In the genomic region with DNA sequence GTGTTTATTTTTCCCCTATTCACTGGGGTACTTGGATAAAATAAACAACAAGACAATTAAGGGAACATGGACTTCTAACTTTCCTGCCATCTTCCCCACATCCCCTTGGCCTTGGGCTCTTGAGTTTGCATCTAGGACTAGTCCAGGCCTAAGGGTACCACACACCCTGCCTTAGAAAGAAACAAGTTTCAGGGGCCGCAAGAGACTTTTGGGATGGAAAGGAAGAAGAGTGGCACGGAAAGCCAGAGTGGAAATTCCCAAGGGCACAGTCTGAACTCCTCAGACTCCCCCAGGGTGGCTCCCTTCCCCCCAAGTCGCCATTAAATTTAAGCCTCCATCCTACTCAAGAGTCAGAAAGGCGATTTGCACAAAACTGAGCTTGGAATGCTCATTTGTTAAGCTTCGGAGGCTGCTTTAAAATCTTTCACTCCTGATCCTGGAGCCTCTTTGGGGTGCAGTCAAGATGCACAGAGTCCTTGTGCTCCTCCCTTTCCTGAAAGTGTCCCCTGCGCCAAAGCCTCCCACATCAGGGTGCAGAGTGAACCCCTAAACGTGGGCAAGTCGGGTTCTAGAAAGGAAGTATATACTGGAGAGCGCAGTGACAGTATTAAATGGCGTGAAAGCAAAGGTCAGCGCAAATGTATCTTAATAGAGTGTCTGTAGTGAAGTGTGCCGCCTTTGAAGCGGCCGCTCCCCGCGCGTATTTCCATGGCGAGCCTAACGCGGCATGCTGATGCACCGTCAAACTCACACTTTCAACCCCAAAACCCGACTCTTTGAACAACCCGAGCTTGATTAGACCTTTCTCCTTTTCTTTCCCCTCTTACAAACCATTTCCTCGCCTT, we compare ENCODE assay signal across 33 cellular contexts. TPM values are rescaled to one million over a fixed set of nuclear protein-coding genes. Genes with fewer than 3 reads are reported as not detected.
DNase-seq lines count a peak whose midpoint lies in the region; ATAC-seq, FAIRE-seq and TF ChIP-seq lines count a peak whose summit lies in the region.
"Had no signal": no experiment of that assay in that cellular context is flagged by ENCODE, and none has a peak within 500 bp of the region (broad histone marks: within the 10 kb centered on the region; RNA-seq: fewer than 3 reads in every experiment).

No MANE protein-coding gene starts in this region.

- H3K36me3 Mint-ChIP-seq in astrocyte (ENCODE audit: low read depth, unreplicated experiment) (no peaks in the 10 kb centered on the region), neural crest cell (ENCODE audit: low read depth) (peaks cover 4% of the 10 kb centered on the region)

- H3K9ac ChIP-seq in astrocyte (ENCODE audit: low read length), result peak overlapping the region; percentile 4
- H3K9ac ChIP-seq: GM23248 had no signal

- H3K27ac ChIP-seq in astrocyte (ENCODE audit: low read depth, low read length), result no peak overlapping the region
- H3K27ac ChIP-seq in ectodermal cell (ENCODE audit: insufficient read depth, low read depth, low read length, poor library complexity, severe bottlenecking), result peak overlapping the region; percentile 90
- H3K27ac ChIP-seq: 22Rv1, body of pancreas, GM23248, left ventricle myocardium inferior, Peyer's patch, skin epidermis, thoracic aorta, vagina had no signal

- H3K4me1 ChIP-seq in astrocyte (ENCODE audit: insufficient read depth, low read length) (peaks cover 4% of the 10 kb centered on the region), ectodermal cell (ENCODE audit: control insufficient read depth, insufficient read depth, low read length) (peaks cover 71% of the 10 kb centered on the region)
- H3K4me1 ChIP-seq: Peyer's patch had no signal

- H3K9me3 ChIP-seq in astrocyte (ENCODE audit: insufficient read depth, low read depth, low read length) (peaks cover 12% of the 10 kb centered on the region), ectodermal cell (ENCODE audit: control insufficient read depth, low read length) (no peaks in the 10 kb centered on the region)
- H3K9me3 ChIP-seq: body of pancreas, left ventricle myocardium inferior, thoracic aorta, vagina had no signal

- TF ChIP-seq CTCF in astrocyte (IDR thresholded peaks at IDR 0.05; ENCODE audit: insufficient read depth, low read depth, low read length) (no peak), neural crest cell (conservative IDR thresholded peaks at IDR 0.05) (no peak)

- H3K27ac Mint-ChIP-seq in astrocyte (ENCODE audit: unreplicated experiment) (no peak overlapping the region), neural crest cell (ENCODE audit: unreplicated experiment) (peak overlapping the region; percentile 57)
- H3K27ac Mint-ChIP-seq: activated B cell treated with CpG ODN at 0.5 μM for 24 hours; activated naive CD8-positive, alpha-beta T cell treated with anti-CD3 and anti-CD28 coated beads for 36 hours; CD14-positive monocyte; stimulated activated naive CD8-positive, alpha-beta T cell treated with anti-CD3 and anti-CD28 coated beads, Interleukin-15, Interleukin-2, amounts not matched to agents 100 ng/mL and 50 ng/mL, for 24 hours had no signal

- no peak for ATAC-seq in HG03095 (IDR thresholded peaks at IDR 0.05; ENCODE audit: unreplicated experiment)
- no peak for ATAC-seq in HG03097 (IDR thresholded peaks at IDR 0.05; ENCODE audit: low FRiP score, unreplicated experiment)
- ATAC-seq: body of pancreas had no signal

- H3K4me2 ChIP-seq in astrocyte (ENCODE audit: low read length), result peak overlapping the region; percentile 71

- WGBS in ectodermal cell, 2 experiments, result 1 to 2% methylated on average over 24 of the region's 24 CpGs

- H3K4me1 Mint-ChIP-seq in astrocyte (ENCODE audit: low read depth, unreplicated experiment), result no peaks in the 10 kb centered on the region
- H3K4me1 Mint-ChIP-seq in neural crest cell, result peaks cover 81% of the 10 kb centered on the region
- H3K4me1 Mint-ChIP-seq: activated B cell treated with CpG ODN at 0.5 μM for 24 hours; activated naive CD8-positive, alpha-beta T cell treated with anti-CD3 and anti-CD28 coated beads for 36 hours; CD14-positive monocyte had no signal

- H3K36me3 ChIP-seq in astrocyte (ENCODE audit: insufficient read depth, low read length) (no peaks in the 10 kb centered on the region), ectodermal cell (ENCODE audit: control insufficient read depth, insufficient read depth, low read length) (no peaks in the 10 kb centered on the region)
- H3K36me3 ChIP-seq: left ventricle myocardium inferior, Peyer's patch, thoracic aorta, vagina had no signal

- H3K4me3 Mint-ChIP-seq in astrocyte (ENCODE audit: unreplicated experiment) (no peak overlapping the region), neural crest cell (peak overlapping the region; percentile 84)
- H3K4me3 Mint-ChIP-seq: activated B cell treated with CpG ODN at 0.5 μM for 24 hours; activated naive CD8-positive, alpha-beta T cell treated with anti-CD3 and anti-CD28 coated beads for 36 hours; stimulated activated naive CD8-positive, alpha-beta T cell treated with anti-CD3 and anti-CD28 coated beads, Interleukin-15, Interleukin-2, amounts not matched to agents 100 ng/mL and 50 ng/mL, for 24 hours had no signal

- DNase-seq in DMS53 (lab: John Stamatoyannopoulos, UW) (peak; percentile 25), DMS53 treated with DMSO at 0.1 percent for 48 hours (lab: John Stamatoyannopoulos, UW; ENCODE audit: unreplicated experiment) (no peak), astrocyte (ENCODE audit: low read depth) (no peak), neural crest cell (ENCODE audit: low read depth, low spot score) (no peak), iPS-NIHi7 (ENCODE audit: extremely low spot score) (no peak)
- DNase-seq: activated B cell treated with CpG ODN at 0.5 μM for 24 hours; activated CD4-positive, alpha-beta T cell treated with anti-CD3 and anti-CD28 coated beads, Interleukin-2, amount 50 U/mL, for 48 hours; activated CD8-positive, alpha-beta memory T cell treated with anti-CD3 and anti-CD28 coated beads, Interleukin-2, amount 50 U/mL, for 48 hours; activated naive CD8-positive, alpha-beta T cell treated with anti-CD3 and anti-CD28 coated beads for 36 hours; body of pancreas; GM23248; hypothalamus; IMR-90; left ventricle myocardium inferior; mesendoderm; NCI-H1048; NCI-H1694 treated with DMSO at 0.1 percent for 48 hours; NCI-H526; Peyer's patch; SIG-M5; SW 1271 had no signal

- FAIRE-seq in astrocyte (lab: Jason Lieb, UNC), result no peak
- FAIRE-seq: colon, islet of Langerhans had no signal

- peak overlapping the region; percentile 26 for H2AFZ ChIP-seq in astrocyte (ENCODE audit: low read depth, low read length)
- H2AFZ ChIP-seq: GM23248 had no signal

- H3K79me2 ChIP-seq in astrocyte (ENCODE audit: insufficient read depth, low read length), result no peaks in the 10 kb centered on the region

- H3K9me3 Mint-ChIP-seq in astrocyte (ENCODE audit: unreplicated experiment) (peaks cover 24% of the 10 kb centered on the region), neural crest cell (no peaks in the 10 kb centered on the region)
- H3K9me3 Mint-ChIP-seq: activated B cell treated with CpG ODN at 0.5 μM for 24 hours; stimulated activated naive CD8-positive, alpha-beta T cell treated with anti-CD3 and anti-CD28 coated beads, Interleukin-15, Interleukin-2, amounts not matched to agents 100 ng/mL and 50 ng/mL, for 24 hours had no signal

- peak overlapping the region; percentile 12 for H3K4me3 ChIP-seq in astrocyte (ENCODE audit: insufficient read depth, low read depth, low read length)
- H3K4me3 ChIP-seq in ectodermal cell (ENCODE audit: insufficient read depth, low read depth, low read length), result peak overlapping the region; percentile 12
- H3K4me3 ChIP-seq: body of pancreas, GM23248, left ventricle myocardium inferior, Peyer's patch, skin epidermis, thoracic aorta, vagina had no signal

- peaks cover 72% of the 10 kb centered on the region for H3K27me3 ChIP-seq in astrocyte (ENCODE audit: insufficient read depth, low read length)
- peaks cover 100% of the 10 kb centered on the region for H3K27me3 ChIP-seq in ectodermal cell (ENCODE audit: control insufficient read depth, insufficient read depth, low read length, poor library complexity, severe bottlenecking)

- peaks cover 95% of the 10 kb centered on the region for H3K27me3 Mint-ChIP-seq in astrocyte (ENCODE audit: low read depth, unreplicated experiment)
- peaks cover 100% of the 10 kb centered on the region for H3K27me3 Mint-ChIP-seq in neural crest cell (ENCODE audit: low read depth)

- no peaks in the 10 kb centered on the region for H4K20me1 ChIP-seq in astrocyte (ENCODE audit: insufficient read depth, low read length)

RNA-seq across cellular contexts. Expression of a gene that starts 18.6 kb away (rescaled TPM):
- total RNA-seq in astrocyte, result not detected in 2 replicates
- 9.1 TPM for polyA plus RNA-seq in ectodermal cell (2013, experiment 1 of 4)
- 9.3 TPM for polyA plus RNA-seq in ectodermal cell (2013, experiment 2 of 4)
- polyA plus RNA-seq in ectodermal cell (2013, experiment 3 of 4), result 10.2 TPM
- polyA plus RNA-seq in ectodermal cell (2013, experiment 4 of 4), result 14.1 TPM
- 4.5 and 6.1 TPM in 2 replicates for total RNA-seq in neural crest cell
- total RNA-seq: activated B cell treated with CpG ODN at 0.5 μM for 24 hours; activated naive CD8-positive, alpha-beta T cell treated with anti-CD3 and anti-CD28 coated beads for 36 hours; body of pancreas; fibroblast of lung; IMR-90; left ventricle myocardium inferior; Peyer's patch; thoracic aorta; vagina had no signal
- polyA plus RNA-seq: CD14-positive monocyte, fibroblast of lung, IMR-90 had no signal

RNA-seq across cellular contexts. Expression of a gene that starts 21.4 kb away (rescaled TPM):
- total RNA-seq in astrocyte, result 0.19 and 0.30 TPM in 2 replicates
- 58.5 TPM for polyA plus RNA-seq in ectodermal cell (2013, experiment 1 of 4)
- 54.0 TPM for polyA plus RNA-seq in ectodermal cell (2013, experiment 2 of 4)
- 71.2 TPM for polyA plus RNA-seq in ectodermal cell (2013, experiment 3 of 4)
- 92.7 TPM for polyA plus RNA-seq in ectodermal cell (2013, experiment 4 of 4)
- 54.3 and 64.5 TPM in 2 replicates for total RNA-seq in neural crest cell
- total RNA-seq: activated B cell treated with CpG ODN at 0.5 μM for 24 hours; activated naive CD8-positive, alpha-beta T cell treated with anti-CD3 and anti-CD28 coated beads for 36 hours; body of pancreas; fibroblast of lung; IMR-90; left ventricle myocardium inferior; vagina had no signal
- polyA plus RNA-seq: CD14-positive monocyte, IMR-90 had no signal

Comparison
In these comparisons a context has a peak if more than half of its experiments do, and no peak if none do; other contexts are left out.
1. RNA of a gene that starts 21.4 kb away (total RNA-seq): 54.3 to 64.5 TPM in neural crest cell; 0.19 to 0.30 TPM in astrocyte; every median in the first group is over 10 times any median in the second.